ENCODE assay signal across 15 cellular contexts in the genomic region with DNA sequence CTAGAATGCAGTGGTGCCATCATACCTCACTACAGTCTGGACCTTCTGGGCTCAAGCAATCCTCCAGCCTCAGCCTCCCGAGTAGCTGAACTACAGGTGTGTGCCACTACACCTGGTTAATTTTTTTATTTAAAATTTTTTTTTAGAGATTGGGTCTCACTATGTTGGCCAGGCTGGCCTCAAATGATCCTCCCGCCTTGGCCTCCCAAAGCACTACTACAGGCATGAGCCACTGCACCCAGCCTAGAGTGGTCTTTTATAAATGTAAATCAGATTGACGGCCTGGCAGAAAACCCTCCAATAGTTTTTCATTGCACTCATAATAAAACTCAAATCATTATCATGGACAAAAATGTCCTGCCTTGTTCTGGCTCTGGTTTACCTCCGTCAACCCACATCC.
DNase-seq lines count a peak whose midpoint lies in the region; ATAC-seq, FAIRE-seq and TF ChIP-seq lines count a peak whose summit lies in the region.
"Had no signal": no experiment of that assay in that cellular context is flagged by ENCODE, and none has a peak within 500 bp of the region (broad histone marks: within the 10 kb centered on the region; RNA-seq: fewer than 3 reads in every experiment).

No MANE protein-coding gene starts in this region.

- H3K36me3 Mint-ChIP-seq in natural killer cell = no peaks in the 10 kb centered on the region
- H3K36me3 Mint-ChIP-seq in natural killer cell treated with Interleukin-12 subunit alpha and Interleukin-12 subunit beta and Interleukin-15 and Interleukin-18, amount 100 ng/mL, for 72 hours = no peaks in the 10 kb centered on the region
- peaks cover 3% of the 10 kb centered on the region for H3K36me3 Mint-ChIP-seq in IgD-negative memory B cell

- H3K4me1 Mint-ChIP-seq in natural killer cell (peaks cover 10 to 24% of the 10 kb centered on the region in 2 donors), IgD-negative memory B cell (peaks cover 0 to 7% (median 5%) of the 10 kb centered on the region in 3 donors)
- H3K4me1 Mint-ChIP-seq in natural killer cell treated with Interleukin-12 subunit alpha and Interleukin-12 subunit beta and Interleukin-15 and Interleukin-18, amount 100 ng/mL, for 72 hours (ENCODE audit: low read depth in 2 of 2) = peaks cover 8 to 20% of the 10 kb centered on the region in 2 donors

- peaks cover 0 to 5% of the 10 kb centered on the region in 2 donors for H3K27me3 Mint-ChIP-seq in natural killer cell (ENCODE audit: low read depth in 2 of 2)
- peaks cover 13 to 18% of the 10 kb centered on the region in 2 donors for H3K27me3 Mint-ChIP-seq in natural killer cell treated with Interleukin-12 subunit alpha and Interleukin-12 subunit beta and Interleukin-15 and Interleukin-18, amount 100 ng/mL, for 72 hours
- H3K27me3 Mint-ChIP-seq in IgD-negative memory B cell = peaks cover 4% of the 10 kb centered on the region

- FAIRE-seq in K562 (lab: Jason Lieb, UNC) (no peak), GM19239 (lab: Jason Lieb, UNC) (no peak)
- FAIRE-seq: H1, HepG2 had no signal

- no peak overlapping the region for H3K27ac ChIP-seq in K562 (ENCODE audit: extremely low read depth, low read depth, low read length)
- H3K27ac ChIP-seq: BLaER1 treated with 17β-estradiol and CSF1 and Interleukin-3, amounts not matched to agents 10 nM and 100 nM had no signal

- H2AFZ ChIP-seq in K562 (ENCODE audit: low read depth, low read length) = no peak overlapping the region

- TF ChIP-seq RAD21 in K562 (CRISPR knock-in tag; conservative IDR thresholded peaks at IDR 0.05 in 1 of 2, IDR thresholded peaks at IDR 0.05 in 1 of 2) = no peak

- TF ChIP-seq CTCF in natural killer cell (IDR thresholded peaks at IDR 0.05) = no peak
- TF ChIP-seq CTCF in K562 (IDR thresholded peaks at IDR 0.05 in 2 of 3, conservative IDR thresholded peaks at IDR 0.05 in 1 of 3; ENCODE audit: insufficient read depth in 2 of 3, low read depth in 1 of 3, low read length in 3 of 3) = no peak

- TF ChIP-seq POLR2A in K562 (conservative IDR thresholded peaks at IDR 0.05) = no peak

- H3K4me1 ChIP-seq in K562 (replicated peaks in 1 of 2; ENCODE audit: control insufficient read depth in 2 of 2, insufficient read depth in 2 of 2, low read length in 2 of 2) = no peaks in the 10 kb centered on the region

- intact Hi-C loops in natural killer cell (cut with micrococcal nuclease) (no loop called here), K562 (cut with micrococcal nuclease) (no loop called here)

- H3K36me3 ChIP-seq in K562 (ENCODE audit: control insufficient read depth, insufficient read depth, low read length) = no peaks in the 10 kb centered on the region

- H4K20me1 ChIP-seq in K562 (replicated peaks; ENCODE audit: control insufficient read depth, insufficient read depth, low read length) = no peaks in the 10 kb centered on the region
- H4K20me1 ChIP-seq: BLaER1 treated with 17β-estradiol and CSF1 and Interleukin-3, amounts not matched to agents 10 nM and 100 nM had no signal

- POLR2A ChIA-PET in K562 (lab: Yijun Ruan, JAX) = no interaction called here

- no peak for DNase-seq in natural killer cell
- no peak for DNase-seq in natural killer cell treated with Interleukin-12 subunit alpha and Interleukin-12 subunit beta and Interleukin-15 and Interleukin-18, amount 100 ng/mL, for 72 hours (ENCODE audit: low spot score)
- DNase-seq in K562 (ENCODE audit: extremely low read depth in 1 of 4, low spot score in 3 of 4) = no peak
- no peak for DNase-seq in GM19239 (ENCODE audit: insufficient read length, low spot score)
- DNase-seq in SIG-M5 treated with dmso at 0.1 percent for 504 hours (lab: John Stamatoyannopoulos, UW; ENCODE audit: unreplicated experiment) = no peak
- no peak for DNase-seq in NCI-H2196 treated with DMSO at 0.1 percent for 48 hours (lab: John Stamatoyannopoulos, UW; ENCODE audit: unreplicated experiment)
- DNase-seq: Calu3, DMS79 treated with DMSO at 0.1 percent for 48 hours, GF-D8, H9 had no signal

- H3K9me1 ChIP-seq in K562 (ENCODE audit: control insufficient read depth, insufficient read depth, low read length) = no peaks in the 10 kb centered on the region

- CTCF ChIA-PET in K562 (lab: Yijun Ruan, JAX; ENCODE audit: low intra/inter-chr PET ratio) = no interaction called here

- H3K9ac ChIP-seq in K562 (ENCODE audit: insufficient read depth in 1 of 2, low read depth in 2 of 2, low read length in 2 of 2) = no peak overlapping the region
- H3K9ac ChIP-seq: BLaER1 treated with 17β-estradiol and CSF1 and Interleukin-3, amounts not matched to agents 10 nM and 100 nM had no signal

- peaks cover 13 to 15% of the 10 kb centered on the region in 2 experiments; a peak in 4 of 5 replicates for H3K27me3 ChIP-seq in K562 (ENCODE audit: control insufficient read depth in 2 of 2, insufficient read depth in 2 of 2, low read length in 2 of 2)
- H3K27me3 ChIP-seq: BLaER1 treated with 17β-estradiol and CSF1 and Interleukin-3, amounts not matched to agents 10 nM and 100 nM had no signal

- H3K27ac Mint-ChIP-seq in natural killer cell (no peak overlapping the region), IgD-negative memory B cell (peak overlapping the region in 2 of 3 donors; percentile 24 to 67)
- no peak overlapping the region for H3K27ac Mint-ChIP-seq in natural killer cell treated with Interleukin-12 subunit alpha and Interleukin-12 subunit beta and Interleukin-15 and Interleukin-18, amount 100 ng/mL, for 72 hours
- H3K27ac Mint-ChIP-seq: B cell, H9 had no signal

- H3K4me3 ChIP-seq in K562 = no peak overlapping the region
- H3K4me3 ChIP-seq: BLaER1 treated with 17β-estradiol and CSF1 and Interleukin-3, amounts not matched to agents 10 nM and 100 nM had no signal

- H3K4me3 Mint-ChIP-seq in natural killer cell (peak overlapping the region; percentile 43), IgD-negative memory B cell (no peak overlapping the region)
- H3K4me3 Mint-ChIP-seq in natural killer cell treated with Interleukin-12 subunit alpha and Interleukin-12 subunit beta and Interleukin-15 and Interleukin-18, amount 100 ng/mL, for 72 hours = no peak overlapping the region
- H3K4me3 Mint-ChIP-seq: B cell, H9 had no signal

- H3K4me2 ChIP-seq in K562 (ENCODE audit: insufficient read depth, low read length) = no peak overlapping the region
- H3K4me2 ChIP-seq: BLaER1 treated with 17β-estradiol and CSF1 and Interleukin-3, amounts not matched to agents 10 nM and 100 nM had no signal

- no peaks in the 10 kb centered on the region for H3K9me3 ChIP-seq in K562 (replicated peaks; ENCODE audit: control insufficient read depth, insufficient read depth, low read depth, low read length)

- TF ChIP-seq EP300 in K562 (IDR thresholded peaks at IDR 0.05; ENCODE audit: low read length) = no peak

- in situ Hi-C loops in K562 (cut with MboI) = no loop called here

- WGBS in K562 (ENCODE audit: insufficient coverage, low coverage, missing lambda C conversion rate) = 11% methylated on average over 4 of the region's 4 CpGs

- ATAC-seq in natural killer cell (peak in 1 of 3 donors; percentile 8), K562 (no peak)
- no peak for ATAC-seq in natural killer cell treated with Interleukin-12 subunit alpha and Interleukin-12 subunit beta and Interleukin-15 and Interleukin-18, amount 100 ng/mL, for 72 hours
- ATAC-seq: HepG2 had no signal

- H3K9me3 Mint-ChIP-seq in natural killer cell (no peaks in the 10 kb centered on the region), IgD-negative memory B cell (peaks cover 0 to 2% (median 0%) of the 10 kb centered on the region in 3 donors)
- peaks cover 8% of the 10 kb centered on the region for H3K9me3 Mint-ChIP-seq in natural killer cell treated with Interleukin-12 subunit alpha and Interleukin-12 subunit beta and Interleukin-15 and Interleukin-18, amount 100 ng/mL, for 72 hours
- H3K9me3 Mint-ChIP-seq: H9 had no signal

- BruUV-seq in K562 (replicated peaks; lab: Mats Ljungman, UMichigan) = no TSS peak

- H3K79me2 ChIP-seq in K562 (ENCODE audit: control insufficient read depth, insufficient read depth, low read length) = no peaks in the 10 kb centered on the region

TF ChIP-seq in K562, 482 proteins besides CTCF, POLR2A, EP300 and RAD21:
- TF ChIP-seq ZNF121 (CRISPR knock-in tag; conservative IDR thresholded peaks at IDR 0.05) = peak; percentile 80; the same call in 1 of the 2 replicates
- no peak for TF ChIP-seq ARID3B (CRISPR knock-in tag; IDR thresholded peaks at IDR 0.05; ENCODE audit: borderline replicate concordance)
- TF ChIP-seq, protein P1, sequence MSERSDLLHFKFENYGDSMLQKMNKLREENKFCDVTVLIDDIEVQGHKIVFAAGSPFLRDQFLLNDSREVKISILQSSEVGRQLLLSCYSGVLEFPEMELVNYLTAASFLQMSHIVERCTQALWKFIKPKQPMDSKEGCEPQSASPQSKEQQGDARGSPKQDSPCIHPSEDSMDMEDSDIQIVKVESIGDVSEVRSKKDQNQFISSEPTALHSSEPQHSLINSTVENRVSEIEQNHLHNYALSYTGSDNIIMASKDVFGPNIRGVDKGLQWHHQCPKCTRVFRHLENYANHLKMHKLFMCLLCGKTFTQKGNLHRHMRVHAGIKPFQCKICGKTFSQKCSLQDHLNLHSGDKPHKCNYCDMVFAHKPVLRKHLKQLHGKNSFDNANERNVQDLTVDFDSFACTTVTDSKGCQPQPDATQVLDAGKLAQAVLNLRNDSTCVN (CRISPR knock-in tag; IDR thresholded peaks at IDR 0.05) = no peak

Comparison
In these comparisons a context has a peak if more than half of its experiments do, and no peak if none do; other contexts are left out.
1. H3K27ac Mint-ChIP-seq: peak in IgD-negative memory B cell (2 of 3); none in natural killer cell (0 of 2) and natural killer cell treated with Interleukin-12 subunit alpha and Interleukin-12 subunit beta and Interleukin-15 and Interleukin-18, amount 100 ng/mL, for 72 hours (0 of 2).